In the genomic region with DNA sequence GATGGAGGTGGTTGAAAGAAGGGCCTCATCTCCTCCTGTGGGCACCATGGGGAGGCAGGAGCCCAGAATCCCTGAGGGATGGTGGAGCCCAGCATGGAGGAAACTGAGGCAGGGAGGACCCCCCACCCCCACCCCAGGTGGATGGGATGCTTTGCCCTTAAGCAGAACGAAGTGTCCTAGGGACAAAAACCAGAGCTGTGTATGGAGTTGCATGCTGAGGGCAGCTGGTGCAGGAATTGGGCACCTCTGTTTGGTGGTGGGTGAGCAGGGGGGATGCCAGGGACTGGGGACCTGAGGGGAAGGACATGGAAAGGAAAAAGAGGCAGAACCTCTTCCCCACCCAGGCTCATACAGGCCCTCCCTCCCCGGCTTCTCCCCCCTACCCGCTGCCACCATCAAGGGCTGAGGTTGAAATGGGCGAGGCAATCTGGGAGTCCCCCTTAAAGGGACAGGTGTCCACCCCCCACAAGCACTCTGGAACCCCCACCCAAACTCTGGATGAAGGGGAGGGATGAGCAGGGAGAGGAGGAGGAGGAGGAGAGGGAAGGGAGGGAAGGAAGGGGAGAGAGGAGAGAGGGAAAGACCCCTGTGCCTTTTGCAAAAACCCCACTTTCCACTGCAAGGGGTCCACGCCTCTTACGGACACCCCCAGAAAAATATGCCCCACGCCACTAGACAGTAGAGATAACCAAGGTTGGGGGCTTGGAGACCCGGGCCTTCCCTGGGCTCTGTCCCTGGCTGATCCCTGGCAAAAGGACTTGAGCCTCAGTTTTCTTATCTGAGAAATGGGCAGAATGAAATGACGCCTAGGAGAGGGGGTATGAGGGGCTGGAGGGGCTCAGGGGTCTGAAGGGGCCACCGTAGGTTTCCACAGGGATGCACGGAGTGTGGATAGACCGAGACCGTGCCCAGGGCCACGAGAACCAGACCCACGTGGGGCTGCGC, we compare ENCODE assay signal across 2 cellular contexts.
A peak's percentile ranks its signal among the peaks of the same experiment; 100 is the strongest.
TF ChIP-seq lines count a peak whose summit lies in the region.

No MANE protein-coding gene starts in this region.

TF ChIP-seq in HEK293, 187 proteins besides CTCF, POLR2A, EP300 and RAD21 (continues in another document):
- TF ChIP-seq GLIS1 (tag by site-specific recombination; IDR thresholded peaks at IDR 0.05) = 0 out of 2 replicates have a peak, but pooled peaks have one; percentile 15
- TF ChIP-seq PRDM6 (tag by site-specific recombination; IDR thresholded peaks at IDR 0.05) = no peak
- no peak for TF ChIP-seq ZNF560 (tag by site-specific recombination; IDR thresholded peaks at IDR 0.05; ENCODE audit: borderline replicate concordance)
- no peak for TF ChIP-seq SP7 (tag by site-specific recombination; IDR thresholded peaks at IDR 0.05)
- TF ChIP-seq ZBTB8A (tag by site-specific recombination; IDR thresholded peaks at IDR 0.05) = no peak
- TF ChIP-seq SP2 (tag by site-specific recombination; IDR thresholded peaks at IDR 0.05) = no peak
- TF ChIP-seq ZNF639 (tag by site-specific recombination; IDR thresholded peaks at IDR 0.05) = no peak
- TF ChIP-seq, protein P1, sequence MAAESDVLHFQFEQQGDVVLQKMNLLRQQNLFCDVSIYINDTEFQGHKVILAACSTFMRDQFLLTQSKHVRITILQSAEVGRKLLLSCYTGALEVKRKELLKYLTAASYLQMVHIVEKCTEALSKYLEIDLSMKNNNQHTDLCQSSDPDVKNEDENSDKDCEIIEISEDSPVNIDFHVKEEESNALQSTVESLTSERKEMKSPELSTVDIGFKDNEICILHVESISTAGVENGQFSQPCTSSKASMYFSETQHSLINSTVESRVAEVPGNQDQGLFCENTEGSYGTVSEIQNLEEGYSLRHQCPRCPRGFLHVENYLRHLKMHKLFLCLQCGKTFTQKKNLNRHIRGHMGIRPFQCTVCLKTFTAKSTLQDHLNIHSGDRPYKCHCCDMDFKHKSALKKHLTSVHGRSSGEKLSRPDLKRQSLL (tag by site-specific recombination; IDR thresholded peaks at IDR 0.05) = no peak
- TF ChIP-seq PATZ1 (tag by site-specific recombination; IDR thresholded peaks at IDR 0.05) = 0 out of 2 replicates have a peak, but pooled peaks have one; percentile 17
- TF ChIP-seq GLI4 (tag by site-specific recombination; IDR thresholded peaks at IDR 0.05) = no peak
- no peak for TF ChIP-seq SETDB1 (IDR thresholded peaks at IDR 0.05; ENCODE audit: insufficient read length, low read length)
- no peak for TF ChIP-seq BCL11B (tag by site-specific recombination; IDR thresholded peaks at IDR 0.05; ENCODE audit: low read depth)
- no peak for TF ChIP-seq ZNF629 (tag by site-specific recombination; IDR thresholded peaks at IDR 0.05)
- TF ChIP-seq ZNF423 (tag by site-specific recombination; IDR thresholded peaks at IDR 0.05) = no peak
- no peak for TF ChIP-seq ZXDB (tag by site-specific recombination; IDR thresholded peaks at IDR 0.05)
- TF ChIP-seq ZNF426 (tag by site-specific recombination; IDR thresholded peaks at IDR 0.05) = no peak
- no peak for TF ChIP-seq ZNF280C (tag by site-specific recombination; IDR thresholded peaks at IDR 0.05)
- no peak for TF ChIP-seq ZNF621 (tag by site-specific recombination; IDR thresholded peaks at IDR 0.05)
- 0 out of 2 replicates have a peak, but pooled peaks have one; percentile 21 for TF ChIP-seq ZNF366 (tag by site-specific recombination; conservative IDR thresholded peaks at IDR 0.05)
- TF ChIP-seq ZNF155 (tag by site-specific recombination; IDR thresholded peaks at IDR 0.05) = no peak
- TF ChIP-seq ZNF16 (tag by site-specific recombination; IDR thresholded peaks at IDR 0.05; ENCODE audit: low read depth) = no peak

TF ChIP-seq in H1, 55 proteins besides CTCF, POLR2A, EP300 and RAD21:
- TF ChIP-seq BACH1 (IDR thresholded peaks at IDR 0.05; ENCODE audit: low read length) (no peak), NRF1 (IDR thresholded peaks at IDR 0.05; ENCODE audit: low read depth, low read length) (no peak), KDM4A (IDR thresholded peaks at IDR 0.05; ENCODE audit: low read depth, low read length, severe bottlenecking) (no peak), SAP30 (IDR thresholded peaks at IDR 0.05; ENCODE audit: insufficient read depth, insufficient replicate concordance, low read length) (no peak), CBX5 (IDR thresholded peaks at IDR 0.05; ENCODE audit: low read depth, low read length) (no peak), KDM1A (IDR thresholded peaks at IDR 0.05; ENCODE audit: borderline replicate concordance, low read length) (peak; percentile 73), POU5F1 (IDR thresholded peaks at IDR 0.05; ENCODE audit: low read depth, low read length) (no peak), EZH2 (IDR thresholded peaks at IDR 0.05; ENCODE audit: low read depth, low read length, severe bottlenecking) (peak; percentile 47), CHD2 (IDR thresholded peaks at IDR 0.05; ENCODE audit: low read length) (no peak), GTF2F1 (IDR thresholded peaks at IDR 0.05; ENCODE audit: borderline replicate concordance, low read depth, low read length) (no peak), SUZ12 (IDR thresholded peaks at IDR 0.05; ENCODE audit: low read length) (peak; percentile 69), EGR1 (IDR thresholded peaks at IDR 0.05; ENCODE audit: borderline replicate concordance, low read depth, low read length) (no peak), RNF2 (IDR thresholded peaks at IDR 0.05; ENCODE audit: borderline replicate concordance, low read depth, low read length, missing control alignments, poor library complexity, severe bottlenecking) (peak; percentile 70)
